In the genomic region with DNA sequence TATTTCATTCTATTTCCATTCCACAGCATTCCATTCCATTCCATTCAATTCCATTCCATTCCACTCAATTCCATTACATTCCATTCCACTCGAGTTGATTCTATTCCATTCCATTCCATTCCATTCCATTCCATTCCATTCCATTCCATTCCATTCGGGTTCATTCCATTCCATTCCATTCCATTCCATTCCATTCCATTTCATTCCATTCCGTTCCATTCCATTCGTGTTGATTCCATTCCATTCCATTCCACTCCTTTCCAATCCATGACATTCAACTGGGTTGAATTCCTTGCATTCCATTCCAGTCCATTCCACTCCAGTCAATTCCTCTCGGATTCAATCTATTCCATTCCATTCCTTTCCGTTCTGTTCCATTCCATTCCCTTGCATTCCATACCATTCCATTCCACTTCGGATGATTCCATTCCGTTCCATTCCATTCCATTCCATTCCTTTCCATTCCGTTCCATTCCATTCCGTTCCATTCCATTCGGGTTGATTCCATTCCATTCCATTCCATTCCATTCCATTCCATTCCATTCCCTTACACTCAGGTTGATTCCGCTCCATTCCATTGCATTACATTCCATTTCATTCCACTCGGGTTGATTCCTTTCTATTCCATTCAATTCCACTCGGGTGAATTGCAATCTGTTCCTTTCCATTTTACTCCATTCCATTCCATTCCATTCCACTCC, we compare ENCODE assay signal across 8 cellular contexts.
DNase-seq lines count a peak whose midpoint lies in the region; ATAC-seq, FAIRE-seq and TF ChIP-seq lines count a peak whose summit lies in the region.
"Not testable (repeated sequence)": the region's sequence is repeated elsewhere in the genome, so short reads cannot be mapped to it uniquely, and the experiment has no call there.

No MANE protein-coding gene starts in this region.

- ATAC-seq in GM18520 (IDR thresholded peaks at IDR 0.05; ENCODE audit: unreplicated experiment): peak; percentile 16
- peak; percentile 22 for ATAC-seq in GM21515 (IDR thresholded peaks at IDR 0.05; ENCODE audit: unreplicated experiment)
- ATAC-seq in HG02943 (IDR thresholded peaks at IDR 0.05; ENCODE audit: low read depth, unreplicated experiment): peak; percentile 28
- ATAC-seq in HG03469 (IDR thresholded peaks at IDR 0.05; ENCODE audit: unreplicated experiment): peak; percentile 18
- peak; percentile 42; the same call in 2 of the 3 replicates for ATAC-seq in GM12878
- peak; percentile 12 to 46 (median 40) for ATAC-seq in heart left ventricle

- TF ChIP-seq POLR2A in GM12878 (IDR thresholded peaks at IDR 0.05; ENCODE audit: low read depth, low read length); heart left ventricle (IDR thresholded peaks at IDR 0.05): not testable (repeated sequence)

- H3K27ac ChIP-seq in GM12878 (ENCODE audit: control insufficient read depth, insufficient read depth); heart left ventricle: not testable (repeated sequence)

- 34% methylated on average over 14 of the region's 14 CpGs for WGBS in GM12878 (ENCODE audit: insufficient coverage, insufficient replicate concordance, low lambda C conversion rate, missing lambda C conversion rate)
- WGBS in heart left ventricle, 4 donors: 51 to 64% (median 58%) methylated on average over 14 of the region's 14 CpGs

- not testable (repeated sequence) for H3K79me2 ChIP-seq in GM12878 (ENCODE audit: control insufficient read depth, insufficient read depth, low read length)

- peaks cover 73% of the 10 kb centered on the region for H3K9me3 Mint-ChIP-seq in stimulated activated naive CD8-positive, alpha-beta T cell treated with anti-CD3 and anti-CD28 coated beads, Interleukin-15, Interleukin-2, amounts not matched to agents 100 ng/mL and 50 ng/mL, for 24 hours

- not testable (repeated sequence) for H3K9ac ChIP-seq in GM12878 (ENCODE audit: control insufficient read depth, insufficient read depth, low read length)

- not testable (repeated sequence) for H3K36me3 ChIP-seq in GM12878 (ENCODE audit: control insufficient read depth in 2 of 2, insufficient read depth in 2 of 2, low read length in 1 of 2); heart left ventricle

- not testable (repeated sequence) for H3K4me3 ChIP-seq in GM12878, heart left ventricle

- SMC1A ChIA-PET in GM12878 (lab: Charles Lee; ENCODE audit: uncharacterized antibody, unreplicated experiment): not testable (repeated sequence)

- H3K4me1 Mint-ChIP-seq in stimulated activated naive CD8-positive, alpha-beta T cell treated with anti-CD3 and anti-CD28 coated beads, Interleukin-15, Interleukin-2, amounts not matched to agents 100 ng/mL and 50 ng/mL, for 24 hours (ENCODE audit: low read depth): not testable (repeated sequence)

- DNase-seq in GM12878 (ENCODE audit: low read depth, low spot score): not testable (repeated sequence)
- DNase-seq in heart left ventricle (peak in 1 of 5 donors; percentile 19), mucosa of gallbladder (ENCODE audit: low spot score) (peak; percentile 21)

- H3K27me3 ChIP-seq in GM12878 (replicated peaks in 1 of 2; ENCODE audit: control insufficient read depth in 2 of 2, insufficient read depth in 2 of 2, low read length in 1 of 2); heart left ventricle: not testable (repeated sequence)

- in situ Hi-C loops in GM12878 (cut with MboI): not testable (repeated sequence)

- intact Hi-C loops in GM12878 (cut with micrococcal nuclease; ENCODE audit: unreplicated experiment): not testable (repeated sequence)
- intact Hi-C loops in heart left ventricle (cut with DNase I): loop anchor here in 4 of 10 donors (2.0 to 10.0 kb wide), 2 partner anchors 17 to 51 kb away; no protein-coding TSS in a partner anchor

- not testable (repeated sequence) for H3K4me1 ChIP-seq in GM12878 (ENCODE audit: control insufficient read depth, insufficient read depth, low read length); heart left ventricle

- not testable (repeated sequence) for H3K9me3 ChIP-seq in GM12878 (replicated peaks; ENCODE audit: control insufficient read depth, insufficient read depth, low read length)
- H3K9me3 ChIP-seq in heart left ventricle: peaks cover 0 to 83% (median 63%) of the 10 kb centered on the region in 12 donors

- FAIRE-seq in GM12878 (lab: Jason Lieb, UNC): not testable (repeated sequence)

- not testable (repeated sequence) for H3K4me2 ChIP-seq in GM12878 (ENCODE audit: control insufficient read depth, insufficient read depth)

- POLR2A ChIA-PET in GM12878 (lab: Charles Lee): not testable (repeated sequence)

- BruUV-seq in GM12878 (replicated peaks; lab: Mats Ljungman, UMichigan): not testable (repeated sequence)

- not testable (repeated sequence) for TF ChIP-seq CTCF in GM12878 (IDR thresholded peaks at IDR 0.05 in 2 of 3, conservative IDR thresholded peaks at IDR 0.05 in 1 of 3; ENCODE audit: control insufficient read depth in 2 of 3, extremely low read depth in 1 of 3, insufficient read depth in 1 of 3, low read depth in 3 of 3, low read length in 3 of 3); heart left ventricle (IDR thresholded peaks at IDR 0.05)

- not testable (repeated sequence) for H3K4me3 Mint-ChIP-seq in stimulated activated naive CD8-positive, alpha-beta T cell treated with anti-CD3 and anti-CD28 coated beads, Interleukin-15, Interleukin-2, amounts not matched to agents 100 ng/mL and 50 ng/mL, for 24 hours

- TF ChIP-seq EP300 in GM12878 (IDR thresholded peaks at IDR 0.05; ENCODE audit: borderline replicate concordance in 1 of 2, control insufficient read depth in 1 of 2, low read depth in 2 of 2, low read length in 2 of 2): not testable (repeated sequence)

- H2AFZ ChIP-seq in GM12878 (ENCODE audit: control insufficient read depth, low read depth, low read length): not testable (repeated sequence)

- not testable (repeated sequence) for H4K20me1 ChIP-seq in GM12878 (ENCODE audit: control insufficient read depth, insufficient read depth)

- H3K27me3 Mint-ChIP-seq in stimulated activated naive CD8-positive, alpha-beta T cell treated with anti-CD3 and anti-CD28 coated beads, Interleukin-15, Interleukin-2, amounts not matched to agents 100 ng/mL and 50 ng/mL, for 24 hours: not testable (repeated sequence)

- RAD21 ChIA-PET in GM12878 (lab: Charles Lee; ENCODE audit: unreplicated experiment): not testable (repeated sequence)

- CTCF ChIA-PET in GM12878 (lab: Yijun Ruan, JAX): not testable (repeated sequence)

- peaks cover 78% of the 10 kb centered on the region for H3K36me3 Mint-ChIP-seq in stimulated activated naive CD8-positive, alpha-beta T cell treated with anti-CD3 and anti-CD28 coated beads, Interleukin-15, Interleukin-2, amounts not matched to agents 100 ng/mL and 50 ng/mL, for 24 hours (ENCODE audit: low read depth)

- not testable (repeated sequence) for TF ChIP-seq RAD21 in GM12878 (IDR thresholded peaks at IDR 0.05; ENCODE audit: insufficient read depth, low read depth, low read length)

- H3K27ac Mint-ChIP-seq in stimulated activated naive CD8-positive, alpha-beta T cell treated with anti-CD3 and anti-CD28 coated beads, Interleukin-15, Interleukin-2, amounts not matched to agents 100 ng/mL and 50 ng/mL, for 24 hours: peak overlapping the region; percentile 1

TF ChIP-seq in GM12878, 131 proteins besides CTCF, POLR2A, EP300 and RAD21:
- TF ChIP-seq EED (IDR thresholded peaks at IDR 0.05; ENCODE audit: low read depth): peak; percentile 30; the same call in 1 of the 2 replicates
TF ChIP-seq in GM12878: peak in this region for 1; not testable (repeated sequence) for 130.
